8 cellular contexts compared by ENCODE assay signal in the genomic region with DNA sequence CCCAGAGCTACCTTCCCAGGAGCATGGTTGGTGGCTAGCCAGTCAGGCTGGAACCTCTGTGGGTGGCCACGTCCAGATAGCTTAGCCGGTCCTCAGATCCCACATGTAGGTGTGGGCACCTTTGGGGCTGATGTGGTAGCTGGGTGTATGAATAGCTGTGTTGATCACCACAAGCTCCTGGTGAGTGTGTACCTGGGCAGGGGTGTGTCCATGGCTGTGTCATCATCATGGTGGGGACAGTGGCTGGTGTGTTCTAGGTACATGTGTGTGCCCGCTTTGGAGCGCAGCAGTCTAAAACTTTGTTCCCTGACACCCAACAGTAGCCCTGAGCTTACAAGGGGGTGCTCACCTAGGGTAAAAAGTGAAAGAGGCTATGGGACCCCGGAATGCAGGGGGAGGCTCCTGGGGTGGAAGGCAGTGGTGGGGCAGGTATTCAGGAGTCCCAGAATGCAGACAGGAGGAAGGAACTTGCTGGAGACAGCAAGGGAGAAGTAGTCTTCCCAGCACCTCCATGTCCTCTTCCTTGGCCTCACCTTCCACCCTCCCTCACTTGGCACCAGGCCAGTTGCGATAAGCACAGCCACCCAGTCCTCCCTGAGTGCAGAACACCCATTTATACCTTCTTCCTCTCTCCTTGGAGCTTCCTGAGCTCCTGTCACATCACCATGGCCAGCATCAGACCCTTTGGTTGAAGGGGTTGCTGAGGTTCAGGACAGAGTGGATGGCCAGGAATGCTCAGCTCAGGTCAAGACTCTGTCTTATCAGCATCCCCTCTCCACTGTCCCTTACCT. TPM values are rescaled to one million over a fixed set of nuclear protein-coding genes. Genes with fewer than 3 reads are reported as not detected.
A peak's percentile ranks its signal among the peaks of the same experiment; 100 is the strongest.
DNase-seq lines count a peak whose midpoint lies in the region; ATAC-seq and TF ChIP-seq lines count a peak whose summit lies in the region.

No MANE protein-coding gene starts in this region.

- no peaks in the 10 kb centered on the region for H3K9me3 Mint-ChIP-seq in CD8-positive, alpha-beta T cell

- H3K9me3 ChIP-seq in CD8-positive, alpha-beta T cell (ENCODE audit: low read length): no peaks in the 10 kb centered on the region
- H3K9me3 ChIP-seq in ovary: no peaks in the 10 kb centered on the region

- intact Hi-C loops in CD8-positive, alpha-beta T cell (cut with DNase I, micrococcal nuclease): loop anchor here (5.0 kb wide), 4 partner anchors 108 to 417 kb away; partner anchors contain the start of genes CACNA2D2 (in 1 of the 2), CYB561D2 (in 1 of the 2), NPRL2 (in 1 of the 2) and ZMYND10 (in 1 of the 2)
- intact Hi-C loops in ovary (cut with DNase I): loop anchor here in 3 of 4 donors (5.0 to 10.0 kb wide), 4 partner anchors 106 to 1334 kb away; partner anchors contain the start of genes MANF (in 2 of the 3), CACNA2D2 (in 1 of the 3), PARP3 (in 1 of the 3) and RRP9 (in 1 of the 3)

- no peak for TF ChIP-seq CTCF in CD8-positive, alpha-beta T cell (IDR thresholded peaks at IDR 0.05)
- no peak for TF ChIP-seq CTCF in WI38 (IDR thresholded peaks at IDR 0.05; ENCODE audit: low read depth, low read length)
- no peak for TF ChIP-seq CTCF in epithelial cell of proximal tubule (conservative IDR thresholded peaks at IDR 0.05; ENCODE audit: low read depth, low read length)
- TF ChIP-seq CTCF in ovary (IDR thresholded peaks at IDR 0.05): no peak

- ATAC-seq in CD8-positive, alpha-beta T cell: no peak
- no peak for ATAC-seq in GM21786 (IDR thresholded peaks at IDR 0.05; ENCODE audit: unreplicated experiment)

- TF ChIP-seq EP300 in ovary (IDR thresholded peaks at IDR 0.05): no peak

- H3K36me3 ChIP-seq in CD8-positive, alpha-beta T cell (ENCODE audit: insufficient read depth, low read length): peaks cover 31% of the 10 kb centered on the region
- H3K36me3 ChIP-seq in ovary: no peaks in the 10 kb centered on the region

- no peaks in the 10 kb centered on the region for H3K27me3 Mint-ChIP-seq in CD8-positive, alpha-beta T cell (ENCODE audit: low read depth)

- H3K27me3 ChIP-seq in CD8-positive, alpha-beta T cell (ENCODE audit: insufficient read depth, low read length): no peaks in the 10 kb centered on the region
- no peaks in the 10 kb centered on the region for H3K27me3 ChIP-seq in ovary

- CTCF ChIA-PET in CD8-positive, alpha-beta T cell (lab: Charles Lee): interaction anchor here (0.7 to 26.5 kb wide), 9 partner anchors 9 to 94 kb away, joined by 3 to 968 read pairs (median 4); partner anchors contain the start of genes C3orf18 and HEMK1

- peaks cover 55% of the 10 kb centered on the region for H3K36me3 Mint-ChIP-seq in CD8-positive, alpha-beta T cell

- peaks cover 60% of the 10 kb centered on the region for H3K4me1 ChIP-seq in CD8-positive, alpha-beta T cell (ENCODE audit: insufficient read depth, low read length)
- peaks cover 36% of the 10 kb centered on the region for H3K4me1 ChIP-seq in ovary (ENCODE audit: insufficient read depth)

- POLR2A ChIA-PET in CD8-positive, alpha-beta T cell (lab: Charles Lee): interaction anchor here (0.6 to 14.5 kb wide), 7 partner anchors 8 to 1722 kb away, joined by 3 to 301 read pairs (median 6); partner anchors contain the start of genes C3orf18 and HEMK1

- peak overlapping the region; percentile 57 for H3K27ac ChIP-seq in CD8-positive, alpha-beta T cell (ENCODE audit: low read depth, low read length)
- H3K27ac ChIP-seq in ovary: peak overlapping the region in 1 of 2 donors; percentile 86

- WGBS in ovary, 3 donors: 62 to 69% (median 66%) methylated on average over 6 of the region's 6 CpGs

- peak overlapping the region; percentile 92 for H3K27ac Mint-ChIP-seq in CD8-positive, alpha-beta T cell

- H3K4me1 Mint-ChIP-seq in CD8-positive, alpha-beta T cell (ENCODE audit: low read depth): peaks cover 70% of the 10 kb centered on the region

- DNase-seq in CD8-positive, alpha-beta T cell: peak in 3 of 7 experiments; percentile 34 to 38 (median 37)
- DNase-seq in epithelial cell of proximal tubule (ENCODE audit: low read depth) (no peak), ovary (peak; percentile 54 to 71 (median 68)), 8988T (no peak), D341Med (ENCODE audit: low spot score) (no peak), SKM-1 treated with dmso at 0.1 percent for 144 hours (lab: John Stamatoyannopoulos, UW; ENCODE audit: unreplicated experiment) (no peak)

- peak overlapping the region; percentile 89 for H3K4me3 ChIP-seq in CD8-positive, alpha-beta T cell (ENCODE audit: low read depth, low read length)
- peak overlapping the region; percentile 71 for H3K4me3 ChIP-seq in WI38 (ENCODE audit: low read depth, low read length)
- peak overlapping the region; percentile 87 for H3K4me3 ChIP-seq in epithelial cell of proximal tubule (ENCODE audit: low read depth, low read length)
- H3K4me3 ChIP-seq in ovary: peak overlapping the region; percentile 89

- TF ChIP-seq POLR2A in ovary (IDR thresholded peaks at IDR 0.05): no peak

- peak overlapping the region; percentile 97 for H3K4me3 Mint-ChIP-seq in CD8-positive, alpha-beta T cell

RNA-seq across cellular contexts. Expression of gene CISH, which starts 1.2 kb away (rescaled TPM):
- total RNA-seq in CD8-positive, alpha-beta T cell: 1 to 10 TPM; 4.7 to 5.6 TPM
- 1.8 and 3.8 TPM in 2 replicates for total RNA-seq in epithelial cell of proximal tubule
- 10 to 100 TPM in 6 of 7 donors, 1 to 10 TPM in 1; 6.2 to 28.0 (median 24.7) TPM for total RNA-seq in ovary
- 10 to 100 TPM in 1 of 2 donors, 1 to 10 TPM in 1; 6.5 to 21.9 TPM for polyA plus RNA-seq in ovary

RNA-seq across cellular contexts. Expression of gene MAPKAPK3, which starts 6.6 kb away (rescaled TPM):
- total RNA-seq in CD8-positive, alpha-beta T cell: 10 to 100 TPM; 18.3 to 18.5 TPM
- total RNA-seq in epithelial cell of proximal tubule (117 and 131 TPM in 2 replicates), ovary (10 to 100 TPM; 16.9 to 34.6 (median 29.3) TPM)
- polyA plus RNA-seq in ovary: 10 to 100 TPM; 15.8 to 44.7 TPM

RNA-seq across cellular contexts. Expression of gene HEMK1, which starts 41.1 kb away (rescaled TPM):
- total RNA-seq in CD8-positive, alpha-beta T cell: 10 to 100 TPM; 11.1 to 12.5 TPM
- total RNA-seq in epithelial cell of proximal tubule (11.3 and 13.7 TPM in 2 replicates), ovary (10 to 100 TPM in 5 of 7 donors, 1 to 10 TPM in 2; 6.8 to 35.3 (median 24.7) TPM)
- polyA plus RNA-seq in ovary: 10 to 100 TPM in 1 of 2 donors, 1 to 10 TPM in 1; 7.7 to 17.3 TPM

RNA-seq across cellular contexts. Expression of gene C3orf18, which starts 42.8 kb away (rescaled TPM):
- total RNA-seq in CD8-positive, alpha-beta T cell: 1 to 10 TPM; 5.4 to 5.5 TPM
- 4.3 and 8.9 TPM in 2 replicates for total RNA-seq in epithelial cell of proximal tubule
- total RNA-seq in ovary: 10 to 100 TPM; 10.7 to 24.1 (median 17.7) TPM
- polyA plus RNA-seq in ovary: 10 to 100 TPM; 13.0 to 17.5 TPM

Comparison
In these comparisons a context has a peak if more than half of its experiments do, and no peak if none do; other contexts are left out.
1. DNase-seq: peak in ovary (5 of 5); none in epithelial cell of proximal tubule (single experiment), 8988T (single experiment), D341Med (single experiment) and SKM-1 treated with dmso at 0.1 percent for 144 hours (single experiment).
2. Peak in every context shown above with its lines, with median percentiles within 50 percentile points of each other: H3K4me3 ChIP-seq.